Comparison of ENCODE assay signal across 19 cellular contexts in the genomic region with DNA sequence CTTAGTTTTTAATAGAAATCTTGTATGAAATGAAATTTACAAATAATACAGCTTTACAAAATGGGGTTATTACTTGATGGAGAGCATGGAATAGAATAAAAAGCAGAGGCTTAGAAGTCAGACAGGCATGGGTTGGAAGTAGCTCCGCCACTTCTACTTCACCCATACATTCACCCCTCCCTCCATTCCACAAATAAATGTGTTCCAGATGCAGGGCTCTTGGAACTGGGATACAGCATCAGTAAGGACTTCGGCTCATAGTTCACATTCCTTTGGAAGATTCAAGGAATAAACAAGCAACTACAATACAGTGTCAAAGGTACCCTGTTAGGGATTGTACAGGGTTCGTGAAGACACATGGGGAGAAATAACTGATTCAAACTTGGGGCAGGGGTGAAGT.
"Had no signal": no experiment of that assay in that cellular context is flagged by ENCODE, and none has a peak within 500 bp of the region (broad histone marks: within the 10 kb centered on the region; RNA-seq: fewer than 3 reads in every experiment).

No MANE protein-coding gene starts in this region.

- H3K9me3 ChIP-seq: colonic mucosa, gastroesophageal sphincter, pancreas, stomach, thoracic aorta, transverse colon had no signal

- H2AFZ ChIP-seq: neural progenitor cell had no signal

- H3K9ac ChIP-seq: neural progenitor cell had no signal

- DNase-seq: colonic mucosa; effector CD4-positive, alpha-beta T cell; kidney; left ventricle myocardium superior; mesenchymal stem cell; midbrain; nucleus accumbens; small intestine; stomach; substantia nigra; transverse colon had no signal

- H3K4me1 ChIP-seq: colonic mucosa, gastroesophageal sphincter had no signal

- H3K27me3 ChIP-seq: colonic mucosa, gastroesophageal sphincter, neural progenitor cell, pancreas, stomach, transverse colon had no signal

- H3K4me3 ChIP-seq: colonic mucosa, gastroesophageal sphincter, lung, neural progenitor cell, pancreas, stomach, thoracic aorta, transverse colon had no signal

- ATAC-seq: gastroesophageal sphincter; left colon; left ventricle myocardium superior; natural killer cell treated with Interleukin-12 subunit alpha and Interleukin-12 subunit beta and Interleukin-15 and Interleukin-18, amount 100 ng/mL, for 72 hours; right cardiac atrium had no signal

- H3K36me3 ChIP-seq: colonic mucosa, gastroesophageal sphincter, neural progenitor cell, pancreas, thoracic aorta, transverse colon had no signal

- H3K27ac ChIP-seq: colonic mucosa, gastroesophageal sphincter, neural progenitor cell, pancreas, stomach, thoracic aorta, transverse colon had no signal

- H3K4me2 ChIP-seq: neural progenitor cell had no signal
